In the genomic region with DNA sequence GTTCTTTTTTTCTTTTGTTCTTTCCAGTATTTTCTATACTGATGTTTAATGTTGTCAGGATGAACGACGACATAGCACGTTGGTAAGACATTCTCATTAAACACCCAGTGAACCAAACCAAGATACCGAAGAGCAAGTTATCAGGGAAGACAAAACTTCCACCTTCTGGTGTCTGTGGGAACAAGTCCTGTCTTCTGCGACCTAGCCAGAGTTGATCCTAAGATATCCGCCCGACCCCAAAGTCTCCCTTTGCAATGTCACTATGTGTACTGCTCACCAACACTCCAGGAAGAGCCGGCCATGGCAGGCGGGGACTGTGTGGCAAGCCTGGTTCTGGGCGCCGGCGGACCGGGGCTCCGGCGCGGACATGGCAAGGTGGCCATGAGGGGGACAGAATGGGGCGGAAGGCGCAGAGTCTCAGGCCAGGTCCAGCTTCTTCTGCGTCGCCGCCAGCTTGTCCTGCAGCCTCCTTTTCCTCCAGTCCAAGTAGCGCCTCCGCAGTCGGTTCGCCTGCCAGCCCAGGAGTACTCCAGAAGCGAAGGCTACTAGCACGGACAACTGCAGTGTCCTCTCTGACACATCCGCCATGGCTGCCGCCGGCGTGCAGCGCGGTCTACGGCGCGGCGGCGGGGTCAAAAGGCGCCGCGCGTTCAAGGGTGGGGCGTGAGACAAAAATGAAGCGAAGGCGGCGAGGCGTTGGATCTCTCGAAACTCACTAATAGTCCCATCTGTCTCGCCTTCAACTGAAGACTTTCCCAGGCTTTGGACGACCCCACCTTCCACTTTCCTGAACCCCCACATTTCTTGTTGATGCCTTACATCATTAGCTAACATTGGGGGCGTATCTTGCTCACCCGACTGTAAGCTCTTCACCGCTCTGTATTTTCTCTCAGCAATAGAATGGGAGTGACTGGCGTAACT, we compare ENCODE assay signal across 8 cellular contexts. TPM values are rescaled to one million over a fixed set of nuclear protein-coding genes. Genes with fewer than 3 reads are reported as not detected.
DNase-seq lines count a peak whose midpoint lies in the region; ATAC-seq and TF ChIP-seq lines count a peak whose summit lies in the region.

A gene with protein sequence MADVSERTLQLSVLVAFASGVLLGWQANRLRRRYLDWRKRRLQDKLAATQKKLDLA (minus strand): TSS at position 610 of the 921 bp plus-strand sequence. CDS start 22 bp downstream, at position 588.

- H3K4me3 ChIP-seq in vagina, result peak within 1 kb of the TSS; percentile 57 to 74

- H3K36me3 ChIP-seq in vagina, result no peaks in the 10 kb centered on the region

- peaks cover 12% of the 10 kb centered on the region for H3K4me1 ChIP-seq in vagina

- intact Hi-C loops in left ventricle myocardium superior (cut with micrococcal nuclease) (no loop called here), vagina (cut with DNase I) (no loop called here)

- TF ChIP-seq POLR2A in vagina (IDR thresholded peaks at IDR 0.05), result no peak

- H3K27ac ChIP-seq in angular gyrus (ENCODE audit: low read depth, low read length), result peak within 1 kb of the TSS; percentile 77
- peak within 1 kb of the TSS; percentile 68 for H3K27ac ChIP-seq in vagina

- in situ Hi-C loops in GM13977 (cut with MboI; ENCODE audit: low pct_unique_long_range_greater_than_20kb, low sequenced_read_pairs, unreplicated experiment), result no loop called here

- DNase-seq in GM13977 (ENCODE audit: low spot score) (peak; percentile 67), NCI-H128 (lab: John Stamatoyannopoulos, UW; ENCODE audit: unreplicated experiment) (peak; percentile 9), T-helper 2 cell (peak; percentile 39 to 85 (median 54)), left ventricle myocardium superior (peak; percentile 87), putamen (ENCODE audit: low spot score) (peak; percentile 77), vagina (ENCODE audit: extremely low spot score in 2 of 2) (no peak)

- no peaks in the 10 kb centered on the region for H3K9me3 ChIP-seq in vagina

- TF ChIP-seq CTCF in GM13977 (IDR thresholded peaks at IDR 0.05; ENCODE audit: extremely low read depth, insufficient read depth, missing control alignments), result no peak
- TF ChIP-seq CTCF in vagina (IDR thresholded peaks at IDR 0.05), result peak in 1 of 3 experiments; percentile 38

- ATAC-seq in HG02759 (IDR thresholded peaks at IDR 0.05; ENCODE audit: unreplicated experiment) (peak; percentile 90), left ventricle myocardium superior (peak; percentile 94)

- H3K27me3 ChIP-seq in vagina, result no peaks in the 10 kb centered on the region

RNA-seq across cellular contexts. Expression of the gene that starts here (rescaled TPM):
- total RNA-seq in left ventricle myocardium superior (161 TPM), vagina (131 TPM)

Comparison
In these comparisons a context has a peak if more than half of its experiments do, and no peak if none do; other contexts are left out.
1. DNase-seq: peak in GM13977 (single experiment), NCI-H128 (single experiment), T-helper 2 cell (5 of 5), left ventricle myocardium superior (single experiment) and putamen (single experiment); none in vagina (0 of 2).